8 cellular contexts compared by ENCODE assay signal in the genomic region with DNA sequence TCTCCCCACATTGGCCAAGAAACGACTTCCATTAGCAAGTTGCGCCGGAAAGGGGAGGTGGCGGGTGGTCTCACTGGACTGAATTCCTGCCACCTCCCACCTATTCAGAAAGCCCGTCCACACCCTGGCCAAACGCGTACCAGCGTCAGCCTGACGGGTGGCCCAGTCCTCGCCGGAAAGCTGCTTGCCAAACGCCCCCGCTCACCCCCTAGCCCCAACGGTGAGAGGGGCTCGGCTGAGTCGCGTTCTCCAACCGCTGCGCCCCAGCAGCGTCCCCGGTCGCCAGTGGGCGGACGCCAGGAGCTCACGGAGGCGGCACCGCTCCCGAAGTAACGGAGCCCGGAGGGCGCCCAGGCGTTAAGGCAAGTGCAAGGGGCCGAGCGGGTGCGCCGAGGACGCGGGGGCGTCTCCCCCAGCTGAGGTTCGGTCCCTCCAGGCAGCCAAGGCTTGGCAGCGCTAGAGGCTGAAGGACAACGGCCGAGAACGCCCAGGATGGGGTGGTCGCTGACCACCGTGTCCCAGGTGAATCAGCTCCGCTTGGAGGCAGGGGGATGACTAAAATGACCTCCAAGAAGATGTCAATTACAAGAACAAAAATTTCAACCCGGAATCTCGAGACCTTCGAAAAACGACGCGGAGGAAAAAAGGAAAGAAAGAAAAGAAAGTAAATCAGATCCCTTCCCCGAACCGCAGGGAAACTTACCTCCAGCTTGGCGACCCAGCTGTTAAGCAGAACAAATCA.
DNase-seq lines count a peak whose midpoint lies in the region; ATAC-seq and TF ChIP-seq lines count a peak whose summit lies in the region.

No MANE protein-coding gene starts in this region.

- no peaks in the 10 kb centered on the region for H3K9me3 ChIP-seq in SK-N-MC (ENCODE audit: low read depth, low read length)

- H3K4me3 Mint-ChIP-seq in endothelial cell (ENCODE audit: unreplicated experiment): peak overlapping the region; percentile 93
- peak overlapping the region; percentile 58 to 86 (median 78) for H3K4me3 Mint-ChIP-seq in naive thymus-derived CD8-positive, alpha-beta T cell

- H3K27ac Mint-ChIP-seq in endothelial cell (ENCODE audit: unreplicated experiment): no peak overlapping the region
- H3K27ac Mint-ChIP-seq in naive thymus-derived CD8-positive, alpha-beta T cell: peak overlapping the region in 1 of 10 donors; percentile 63

- peaks cover 8% of the 10 kb centered on the region for H3K27me3 Mint-ChIP-seq in endothelial cell (ENCODE audit: unreplicated experiment)
- H3K27me3 Mint-ChIP-seq in naive thymus-derived CD8-positive, alpha-beta T cell: peaks cover 20 to 63% (median 46%) of the 10 kb centered on the region in 5 donors

- POLR2A ChIA-PET in naive thymus-derived CD8-positive, alpha-beta T cell (lab: Charles Lee): no interaction called here

- H3K4me3 ChIP-seq in SK-N-MC: peak overlapping the region; percentile 75

- H3K27ac ChIP-seq in SK-N-MC: no peak overlapping the region

- no peak for TF ChIP-seq CTCF in endothelial cell (IDR thresholded peaks at IDR 0.05; ENCODE audit: unreplicated experiment)

- peak; percentile 37 to 67 (median 61) for DNase-seq in NCI-H1417 (lab: John Stamatoyannopoulos, UW)
- DNase-seq in NCI-H1417 treated with DMSO at 0.1 percent for 48 hours (lab: John Stamatoyannopoulos, UW): no peak
- DNase-seq in SK-N-MC (ENCODE audit: low read depth, low spot score): no peak
- DNase-seq in endothelial cell (ENCODE audit: low spot score): no peak
- DNase-seq in naive thymus-derived CD8-positive, alpha-beta T cell: no peak

- no peaks in the 10 kb centered on the region for H3K36me3 ChIP-seq in SK-N-MC (ENCODE audit: insufficient read depth, low read length)

- H3K9ac ChIP-seq in SK-N-MC (ENCODE audit: insufficient read length): no peak overlapping the region

- no peaks in the 10 kb centered on the region for H3K36me3 Mint-ChIP-seq in endothelial cell (ENCODE audit: low read depth, unreplicated experiment)
- no peaks in the 10 kb centered on the region for H3K36me3 Mint-ChIP-seq in naive thymus-derived CD8-positive, alpha-beta T cell

- no peak for ATAC-seq in naive thymus-derived CD8-positive, alpha-beta T cell
- ATAC-seq in HG03097 (IDR thresholded peaks at IDR 0.05; ENCODE audit: low FRiP score, unreplicated experiment) (no peak), GM19035 (IDR thresholded peaks at IDR 0.05; ENCODE audit: unreplicated experiment) (no peak), HG03280 (IDR thresholded peaks at IDR 0.05; ENCODE audit: unreplicated experiment) (no peak)

- H3K9me3 Mint-ChIP-seq in endothelial cell (ENCODE audit: unreplicated experiment): no peaks in the 10 kb centered on the region
- peaks cover 0 to 1% (median 0%) of the 10 kb centered on the region in 9 donors for H3K9me3 Mint-ChIP-seq in naive thymus-derived CD8-positive, alpha-beta T cell

- H3K4me1 Mint-ChIP-seq in endothelial cell (ENCODE audit: unreplicated experiment): peaks cover 18% of the 10 kb centered on the region
- H3K4me1 Mint-ChIP-seq in naive thymus-derived CD8-positive, alpha-beta T cell: peaks cover 6 to 28% (median 22%) of the 10 kb centered on the region in 4 donors

Comparison
In these comparisons a context has a peak if more than half of its experiments do, and no peak if none do; other contexts are left out.
1. DNase-seq: peak in NCI-H1417 (3 of 3); none in NCI-H1417 treated with DMSO at 0.1 percent for 48 hours (single experiment), SK-N-MC (single experiment), endothelial cell (single experiment) and naive thymus-derived CD8-positive, alpha-beta T cell (0 of 10).